Comparison of ENCODE assay signal across 1 cellular context in genomic region chr1:17498214-17498613, GRCh38.
TF ChIP-seq lines count a peak whose summit lies in the region.

No MANE protein-coding gene starts in this region.

TF ChIP-seq in GM23338, 12 proteins besides CTCF, POLR2A, EP300 and RAD21 (continued from another document):
- TF ChIP-seq, protein P1, sequence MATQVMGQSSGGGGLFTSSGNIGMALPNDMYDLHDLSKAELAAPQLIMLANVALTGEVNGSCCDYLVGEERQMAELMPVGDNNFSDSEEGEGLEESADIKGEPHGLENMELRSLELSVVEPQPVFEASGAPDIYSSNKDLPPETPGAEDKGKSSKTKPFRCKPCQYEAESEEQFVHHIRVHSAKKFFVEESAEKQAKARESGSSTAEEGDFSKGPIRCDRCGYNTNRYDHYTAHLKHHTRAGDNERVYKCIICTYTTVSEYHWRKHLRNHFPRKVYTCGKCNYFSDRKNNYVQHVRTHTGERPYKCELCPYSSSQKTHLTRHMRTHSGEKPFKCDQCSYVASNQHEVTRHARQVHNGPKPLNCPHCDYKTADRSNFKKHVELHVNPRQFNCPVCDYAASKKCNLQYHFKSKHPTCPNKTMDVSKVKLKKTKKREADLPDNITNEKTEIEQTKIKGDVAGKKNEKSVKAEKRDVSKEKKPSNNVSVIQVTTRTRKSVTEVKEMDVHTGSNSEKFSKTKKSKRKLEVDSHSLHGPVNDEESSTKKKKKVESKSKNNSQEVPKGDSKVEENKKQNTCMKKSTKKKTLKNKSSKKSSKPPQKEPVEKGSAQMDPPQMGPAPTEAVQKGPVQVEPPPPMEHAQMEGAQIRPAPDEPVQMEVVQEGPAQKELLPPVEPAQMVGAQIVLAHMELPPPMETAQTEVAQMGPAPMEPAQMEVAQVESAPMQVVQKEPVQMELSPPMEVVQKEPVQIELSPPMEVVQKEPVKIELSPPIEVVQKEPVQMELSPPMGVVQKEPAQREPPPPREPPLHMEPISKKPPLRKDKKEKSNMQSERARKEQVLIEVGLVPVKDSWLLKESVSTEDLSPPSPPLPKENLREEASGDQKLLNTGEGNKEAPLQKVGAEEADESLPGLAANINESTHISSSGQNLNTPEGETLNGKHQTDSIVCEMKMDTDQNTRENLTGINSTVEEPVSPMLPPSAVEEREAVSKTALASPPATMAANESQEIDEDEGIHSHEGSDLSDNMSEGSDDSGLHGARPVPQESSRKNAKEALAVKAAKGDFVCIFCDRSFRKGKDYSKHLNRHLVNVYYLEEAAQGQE (IDR thresholded peaks at IDR 0.05; ENCODE audit: unreplicated experiment) = no peak
- no peak for TF ChIP-seq STAT1 (IDR thresholded peaks at IDR 0.05; ENCODE audit: unreplicated experiment)
- no peak for TF ChIP-seq ZNF331 (CRISPR knock-in tag; IDR thresholded peaks at IDR 0.05; ENCODE audit: low read depth)
- no peak for TF ChIP-seq EZH2 (IDR thresholded peaks at IDR 0.05; ENCODE audit: low read depth, unreplicated experiment)
- no peak for TF ChIP-seq EZH2phosphoT487 (IDR thresholded peaks at IDR 0.05; ENCODE audit: unreplicated experiment)
- TF ChIP-seq CREB1 (CRISPR knock-in tag; IDR thresholded peaks at IDR 0.05; ENCODE audit: low read depth) = no peak
- no peak for TF ChIP-seq ZNF114 (CRISPR knock-in tag; IDR thresholded peaks at IDR 0.05)
- no peak for TF ChIP-seq JUNB (IDR thresholded peaks at IDR 0.05; ENCODE audit: unreplicated experiment)
- no peak for TF ChIP-seq POLR2AphosphoS5 (IDR thresholded peaks at IDR 0.05; ENCODE audit: low read depth)
- TF ChIP-seq NANOG (IDR thresholded peaks at IDR 0.05; ENCODE audit: borderline replicate concordance) = no peak
